In genomic region chr9:1386420-1386819, GRCh38 we compare ENCODE assay signal across 26 cellular contexts.
"Had no signal": no experiment of that assay in that cellular context is flagged by ENCODE, and none has a peak within 500 bp of the region (broad histone marks: within the 10 kb centered on the region; RNA-seq: fewer than 3 reads in every experiment).

No MANE protein-coding gene starts in this region.

- H3K9ac ChIP-seq: neural progenitor cell had no signal

- H3K27ac ChIP-seq: left ventricle myocardium inferior, neural progenitor cell, neutrophil, ovary, right atrium auricular region, right lobe of liver, thyroid gland, transverse colon, upper lobe of right lung had no signal

- H3K4me2 ChIP-seq: neural progenitor cell, smooth muscle cell had no signal

- H3K36me3 ChIP-seq: left ventricle myocardium inferior, neural progenitor cell, neutrophil, ovary, right atrium auricular region, right lobe of liver, thyroid gland, transverse colon, upper lobe of right lung had no signal

- H3K27me3 ChIP-seq: neural progenitor cell, neutrophil, ovary, right atrium auricular region, right lobe of liver, thyroid gland, transverse colon, upper lobe of right lung had no signal

- H3K4me3 ChIP-seq: left ventricle myocardium inferior, lung, neural progenitor cell, ovary, right atrium auricular region, right lobe of liver, smooth muscle cell, thyroid gland, transverse colon, upper lobe of right lung had no signal

- H2AFZ ChIP-seq: neural progenitor cell had no signal

- DNase-seq: hypothalamus; islet precursor cell; left ventricle myocardium inferior; mesendoderm; naive B cell; natural killer cell; nephron progenitor cell; occipital lobe; ovary; right lobe of liver; stimulated activated CD4-positive, alpha-beta T cell treated with anti-CD3 and anti-CD28 coated beads, Interleukin-1b, Interleukin-23, amount 100 ng/mL, for 48 hours; stimulated activated CD4-positive, alpha-beta T cell treated with anti-CD3 and anti-CD28 coated beads, Interleukin-2, amount 100 ng/mL, for 48 hours; stimulated activated CD4-positive, alpha-beta T cell treated with anti-CD3 and anti-CD28 coated beads, Interleukin-4, amount 100 ng/mL, for 4 hours; stimulated activated CD8-positive, alpha-beta memory T cell treated with anti-CD3 and anti-CD28 coated beads, Interleukin-4, amount 100 ng/mL, for 48 hours; stimulated activated naive CD4-positive, alpha-beta T cell treated with Interleukin-2 at 50 U/mL for 16 hours; stimulated activated naive CD8-positive, alpha-beta T cell treated with anti-CD3 and anti-CD28 coated beads, Interleukin-15, amount 100 ng/mL, for 72 hours; substantia nigra; thyroid gland; transverse colon; upper lobe of right lung had no signal

- H3K9me3 ChIP-seq: left ventricle myocardium inferior, neutrophil, ovary, right atrium auricular region, right lobe of liver, thyroid gland, transverse colon, upper lobe of right lung had no signal

- ATAC-seq: natural killer cell; right lobe of liver; stimulated activated memory B cell treated with anti-CD40 and anti-IgM and Interleukin-4, amounts not matched to agents 10 μg/mL and 1 μg/mL and 100 μg/mL, for 72 hours; stimulated activated naive CD8-positive, alpha-beta T cell treated with anti-CD3 and anti-CD28 coated beads, Interleukin-15, amount 100 ng/mL, for 72 hours; upper lobe of right lung had no signal

- H3K4me1 ChIP-seq: left ventricle myocardium inferior, neural progenitor cell, right atrium auricular region, right lobe of liver, transverse colon, upper lobe of right lung had no signal
